10 cellular contexts compared by ENCODE assay signal in genomic region chr20:49889245-49889942, GRCh38. TPM values are rescaled to one million over a fixed set of nuclear protein-coding genes. Genes with fewer than 3 reads are reported as not detected.
DNase-seq lines count a peak whose midpoint lies in the region; ATAC-seq and TF ChIP-seq lines count a peak whose summit lies in the region.
"Had no signal": no experiment of that assay in that cellular context is flagged by ENCODE, and none has a peak within 500 bp of the region (broad histone marks: within the 10 kb centered on the region; RNA-seq: fewer than 3 reads in every experiment).

No MANE protein-coding gene starts in this region.

- no peak overlapping the region for H3K4me3 Mint-ChIP-seq in activated naive CD4-positive, alpha-beta T cell treated with anti-CD3 and anti-CD28 coated beads for 36 hours
- no peak overlapping the region for H3K4me3 Mint-ChIP-seq in activated T-helper 17 cell treated with anti-CD3 and anti-CD28 coated beads, Interleukin-2, amount 50 U/mL, for 72 hours

- H3K36me3 Mint-ChIP-seq in activated naive CD4-positive, alpha-beta T cell treated with anti-CD3 and anti-CD28 coated beads for 36 hours (ENCODE audit: low read depth): peaks cover 9% of the 10 kb centered on the region
- H3K36me3 Mint-ChIP-seq in activated T-helper 17 cell treated with anti-CD3 and anti-CD28 coated beads, Interleukin-2, amount 50 U/mL, for 72 hours (ENCODE audit: low read depth): peaks cover 58% of the 10 kb centered on the region

- no peak for TF ChIP-seq EP300 in stomach (IDR thresholded peaks at IDR 0.05)

- no peaks in the 10 kb centered on the region for H3K9me3 Mint-ChIP-seq in activated naive CD4-positive, alpha-beta T cell treated with anti-CD3 and anti-CD28 coated beads for 36 hours
- H3K9me3 Mint-ChIP-seq in activated T-helper 17 cell treated with anti-CD3 and anti-CD28 coated beads, Interleukin-2, amount 50 U/mL, for 72 hours: no peaks in the 10 kb centered on the region

- WGBS in liver: 56% methylated on average over 5 of the region's 5 CpGs
- WGBS in stomach, 5 donors: 26 to 48% (median 33%) methylated on average over 5 of the region's 5 CpGs

- peaks cover 13% of the 10 kb centered on the region for H3K4me1 Mint-ChIP-seq in activated naive CD4-positive, alpha-beta T cell treated with anti-CD3 and anti-CD28 coated beads for 36 hours (ENCODE audit: low read depth)
- H3K4me1 Mint-ChIP-seq in activated T-helper 17 cell treated with anti-CD3 and anti-CD28 coated beads, Interleukin-2, amount 50 U/mL, for 72 hours: peaks cover 26% of the 10 kb centered on the region

- H3K27me3 Mint-ChIP-seq in activated naive CD4-positive, alpha-beta T cell treated with anti-CD3 and anti-CD28 coated beads for 36 hours (ENCODE audit: low read depth): no peaks in the 10 kb centered on the region
- no peaks in the 10 kb centered on the region for H3K27me3 Mint-ChIP-seq in activated T-helper 17 cell treated with anti-CD3 and anti-CD28 coated beads, Interleukin-2, amount 50 U/mL, for 72 hours

- H3K27me3 ChIP-seq in liver (ENCODE audit: control insufficient read depth in 4 of 4, insufficient read depth in 4 of 4, low read length in 3 of 4) (no peaks in the 10 kb centered on the region), stomach (no peaks in the 10 kb centered on the region)
- H3K27me3 ChIP-seq: gastroesophageal sphincter had no signal

- CTCF ChIA-PET in activated naive CD4-positive, alpha-beta T cell treated with anti-CD3 and anti-CD28 coated beads for 36 hours (lab: Charles Lee): interaction anchor here (0.6 to 4.2 kb wide), 9 partner anchors 9 to 549 kb away, joined by 3 to 20 read pairs (median 3); no protein-coding TSS in a partner anchor

- DNase-seq in activated naive CD4-positive, alpha-beta T cell treated with anti-CD3 and anti-CD28 coated beads for 36 hours: no peak
- no peak for DNase-seq in activated naive CD4-positive, alpha-beta T cell treated with Interleukin-2 at 50 U/mL for 16 hours
- DNase-seq in stomach: peak; percentile 53
- DNase-seq: NCI-H446 treated with DMSO at 0.1 percent for 48 hours had no signal

- H3K9me3 ChIP-seq in liver (ENCODE audit: control insufficient read depth in 4 of 4, low read length in 3 of 4): no peaks in the 10 kb centered on the region
- no peaks in the 10 kb centered on the region for H3K9me3 ChIP-seq in stomach
- H3K9me3 ChIP-seq: gastroesophageal sphincter had no signal

- H3K4me1 ChIP-seq in liver (ENCODE audit: control insufficient read depth in 4 of 4, insufficient read depth in 4 of 4, low read length in 3 of 4): peaks cover 14 to 42% (median 31%) of the 10 kb centered on the region in 4 donors
- H3K4me1 ChIP-seq in stomach: peaks cover 39 to 79% (median 64%) of the 10 kb centered on the region in 4 donors

- TF ChIP-seq CTCF in liver (IDR thresholded peaks at IDR 0.05; ENCODE audit: low read depth, low read length, missing input control) (no peak), stomach (IDR thresholded peaks at IDR 0.05) (no peak)

- no peak for ATAC-seq in activated T-helper 17 cell treated with anti-CD3 and anti-CD28 coated beads, Interleukin-2, amount 50 U/mL, for 72 hours (replicated peaks)
- ATAC-seq in HG03520 (IDR thresholded peaks at IDR 0.05; ENCODE audit: unreplicated experiment) (no peak), HG03457 (IDR thresholded peaks at IDR 0.05; ENCODE audit: unreplicated experiment) (no peak), GM21723 (IDR thresholded peaks at IDR 0.05; ENCODE audit: unreplicated experiment) (no peak)
- ATAC-seq: gastroesophageal sphincter had no signal

- peaks cover 0 to 17% (median 4%) of the 10 kb centered on the region in 4 donors for H3K36me3 ChIP-seq in liver (ENCODE audit: control insufficient read depth in 4 of 4, insufficient read depth in 3 of 4, low read depth in 1 of 4, low read length in 3 of 4)
- H3K36me3 ChIP-seq in stomach: peaks cover 14 to 47% (median 45%) of the 10 kb centered on the region in 4 donors

- no peak for TF ChIP-seq RAD21 in liver (IDR thresholded peaks at IDR 0.05)

- H3K27ac ChIP-seq in liver (ENCODE audit: low read depth in 1 of 2, low read length in 2 of 2) (no peak overlapping the region), stomach (peak overlapping the region; percentile 3 to 49 (median 34))

- TF ChIP-seq POLR2A in stomach (IDR thresholded peaks at IDR 0.05): no peak

- intact Hi-C loops in activated naive CD4-positive, alpha-beta T cell treated with anti-CD3 and anti-CD28 coated beads for 36 hours (cut with micrococcal nuclease): loop anchor here (2.0 kb wide), 1 partner anchor 39 kb away; no protein-coding TSS in a partner anchor
- intact Hi-C loops in stomach (cut with DNase I; ENCODE audit: low total_unique reads): loop anchor here (2.0 kb wide), 1 partner anchor 279 kb away; no protein-coding TSS in a partner anchor

- H3K9ac ChIP-seq in liver (ENCODE audit: low read depth in 1 of 2, low read length in 2 of 2): no peak overlapping the region

- H3K4me3 ChIP-seq in liver (ENCODE audit: low read depth in 1 of 3, low read length in 3 of 3) (no peak overlapping the region), stomach (no peak overlapping the region)
- H3K4me3 ChIP-seq: gastroesophageal sphincter had no signal

- peak overlapping the region; percentile 24 for H3K27ac Mint-ChIP-seq in activated naive CD4-positive, alpha-beta T cell treated with anti-CD3 and anti-CD28 coated beads for 36 hours
- peak overlapping the region; percentile 47 for H3K27ac Mint-ChIP-seq in activated T-helper 17 cell treated with anti-CD3 and anti-CD28 coated beads, Interleukin-2, amount 50 U/mL, for 72 hours

TF ChIP-seq in liver, 16 proteins besides CTCF, POLR2A, EP300 and RAD21:
- TF ChIP-seq NR2F2 (IDR thresholded peaks at IDR 0.05) (peak; percentile 80), FOXA2 (IDR thresholded peaks at IDR 0.05) (no peak)

RNA-seq across cellular contexts. Expression of gene SPATA2, which starts 25.9 kb away (rescaled TPM):
- 1 to 10 TPM; 6.6 to 7.3 TPM for total RNA-seq in activated naive CD4-positive, alpha-beta T cell treated with anti-CD3 and anti-CD28 coated beads for 36 hours
- 10 to 100 TPM in 1 of 2 donors, 1 to 10 TPM in 1; 5.5 to 10.3 TPM for total RNA-seq in activated T-helper 17 cell treated with anti-CD3 and anti-CD28 coated beads, Interleukin-2, amount 50 U/mL, for 72 hours
- total RNA-seq in liver (1 to 10 TPM; 1.3 to 1.5 TPM), stomach (10 to 100 TPM in 1 of 5 donors, 1 to 10 TPM in 4; 3.1 to 14.3 (median 7.6) TPM)
- polyA plus RNA-seq in liver (1 to 10 TPM; 1.2 to 3.4 TPM), stomach (1 to 10 TPM; 2.6 to 5.8 (median 3.9) TPM)

RNA-seq across cellular contexts. Expression of gene RNF114, which starts 46.8 kb away (rescaled TPM):
- total RNA-seq in activated naive CD4-positive, alpha-beta T cell treated with anti-CD3 and anti-CD28 coated beads for 36 hours: 10 to 100 TPM; 72.3 to 76.5 TPM
- total RNA-seq in activated T-helper 17 cell treated with anti-CD3 and anti-CD28 coated beads, Interleukin-2, amount 50 U/mL, for 72 hours: 10 to 100 TPM; 59.8 to 65.0 TPM
- total RNA-seq in liver (10 to 100 TPM; 30.9 to 87.9 TPM), stomach (100 to 1,000 TPM in 3 of 5 donors, 10 to 100 TPM in 2; 29.5 to 317 (median 138) TPM)
- polyA plus RNA-seq in liver (10 to 100 TPM; 33.8 to 48.0 TPM), stomach (10 to 100 TPM; 32.8 to 57.0 (median 41.7) TPM)

Comparison
In these comparisons a context has a peak if more than half of its experiments do, and no peak if none do; other contexts are left out.
1. H3K27ac ChIP-seq: peak in stomach (5 of 5); none in liver (0 of 2).